21 cellular contexts compared by ENCODE assay signal in genomic region chr15:43434436-43434835, GRCh38. TPM values are rescaled to one million over a fixed set of nuclear protein-coding genes. Genes with fewer than 3 reads are reported as not detected.
DNase-seq lines count a peak whose midpoint lies in the region; ATAC-seq, FAIRE-seq and TF ChIP-seq lines count a peak whose summit lies in the region.
"Had no signal": no experiment of that assay in that cellular context is flagged by ENCODE, and none has a peak within 500 bp of the region (broad histone marks: within the 10 kb centered on the region; RNA-seq: fewer than 3 reads in every experiment).

No MANE protein-coding gene starts in this region.

- ATAC-seq in activated CD8-positive, alpha-beta memory T cell treated with anti-CD3 and anti-CD28 coated beads, Interleukin-2, amount 10 ng/mL, durations not matched to agents 7 days and 5 days = no peak
- no peak for ATAC-seq in stimulated activated effector memory CD8-positive, alpha-beta T cell treated with anti-CD3 and anti-CD28 coated beads, Interleukin-12 subunit alpha, Interleukin-12 subunit beta, amount 100 ng/mL, for 72 hours
- ATAC-seq: A549, GM12878, GM23338 had no signal

- DNase-seq in activated CD8-positive, alpha-beta memory T cell treated with anti-CD3 and anti-CD28 coated beads, Interleukin-2, amount 10 ng/mL, durations not matched to agents 7 days and 5 days = no peak
- no peak for DNase-seq in activated CD8-positive, alpha-beta memory T cell treated with anti-CD3 and anti-CD28 coated beads for 24 hours
- DNase-seq in astrocyte (ENCODE audit: low read depth) (no peak), GM12892 (ENCODE audit: insufficient read length) (no peak), NCI-H2196 treated with DMSO at 0.1 percent for 48 hours (lab: John Stamatoyannopoulos, UW; ENCODE audit: unreplicated experiment) (no peak)
- no peak for DNase-seq in stimulated activated effector memory CD8-positive, alpha-beta T cell treated with anti-CD3 and anti-CD28 coated beads, Interleukin-12 subunit alpha, Interleukin-12 subunit beta, amount 100 ng/mL, for 72 hours (ENCODE audit: low spot score in 2 of 2)
- no peak for DNase-seq in activated T-helper 1 cell treated with anti-CD3 and anti-CD28 coated beads, Interleukin-12 subunit alpha, Interleukin-12 subunit beta, Interleukin-2, Interleukin-4 antibody, amounts not matched to agents 30 ng/mL and 10 ng/mL and 1 ng/mL, durations not matched to agents 14 hours and 24 hours and 36 hours (ENCODE audit: low spot score)
- DNase-seq: AML-193; CD4-positive, alpha-beta T cell; DMS153; DMS79; EL; HCEC 1CT had no signal

- H4K20me1 ChIP-seq in astrocyte (ENCODE audit: insufficient read depth, low read length) = peaks cover 10% of the 10 kb centered on the region

- H3K9me3 ChIP-seq in astrocyte (ENCODE audit: insufficient read depth, low read depth, low read length) = no peaks in the 10 kb centered on the region
- H3K9me3 ChIP-seq in mesodermal cell (ENCODE audit: control insufficient read depth, low read length) = no peaks in the 10 kb centered on the region
- H3K9me3 ChIP-seq: A549 had no signal

- H3K36me3 Mint-ChIP-seq in activated CD8-positive, alpha-beta memory T cell treated with anti-CD3 and anti-CD28 coated beads, Interleukin-2, amount 10 ng/mL, durations not matched to agents 7 days and 5 days = peaks cover 3% of the 10 kb centered on the region
- peaks cover 26% of the 10 kb centered on the region for H3K36me3 Mint-ChIP-seq in astrocyte (ENCODE audit: low read depth, unreplicated experiment)
- H3K36me3 Mint-ChIP-seq in stimulated activated effector memory CD8-positive, alpha-beta T cell treated with anti-CD3 and anti-CD28 coated beads, Interleukin-12 subunit alpha, Interleukin-12 subunit beta, amount 100 ng/mL, for 72 hours = peaks cover 60% of the 10 kb centered on the region
- peaks cover 11% of the 10 kb centered on the region for H3K36me3 Mint-ChIP-seq in activated T-helper 1 cell treated with anti-CD3 and anti-CD28 coated beads, Interleukin-12 subunit alpha, Interleukin-12 subunit beta, Interleukin-2, Interleukin-4 antibody, amounts not matched to agents 30 ng/mL and 10 ng/mL and 1 ng/mL, durations not matched to agents 14 hours and 24 hours and 36 hours (ENCODE audit: low read depth)

- no peaks in the 10 kb centered on the region for H3K9me3 Mint-ChIP-seq in activated CD8-positive, alpha-beta memory T cell treated with anti-CD3 and anti-CD28 coated beads, Interleukin-2, amount 10 ng/mL, durations not matched to agents 7 days and 5 days (ENCODE audit: low read depth)
- no peaks in the 10 kb centered on the region for H3K9me3 Mint-ChIP-seq in astrocyte (ENCODE audit: unreplicated experiment)
- no peaks in the 10 kb centered on the region for H3K9me3 Mint-ChIP-seq in stimulated activated effector memory CD8-positive, alpha-beta T cell treated with anti-CD3 and anti-CD28 coated beads, Interleukin-12 subunit alpha, Interleukin-12 subunit beta, amount 100 ng/mL, for 72 hours
- no peaks in the 10 kb centered on the region for H3K9me3 Mint-ChIP-seq in activated T-helper 1 cell treated with anti-CD3 and anti-CD28 coated beads, Interleukin-12 subunit alpha, Interleukin-12 subunit beta, Interleukin-2, Interleukin-4 antibody, amounts not matched to agents 30 ng/mL and 10 ng/mL and 1 ng/mL, durations not matched to agents 14 hours and 24 hours and 36 hours
- H3K9me3 Mint-ChIP-seq: CD4-positive, alpha-beta T cell; GM23338 had no signal

- H3K27ac ChIP-seq in astrocyte (ENCODE audit: low read depth, low read length) = no peak overlapping the region
- H3K27ac ChIP-seq in mesodermal cell (ENCODE audit: low read depth, low read length, severe bottlenecking) = peak overlapping the region; percentile 5
- H3K27ac ChIP-seq: 22Rv1, A549, C4-2B had no signal

- FAIRE-seq in astrocyte (lab: Jason Lieb, UNC) (no peak), GM12892 (lab: Jason Lieb, UNC) (no peak)
- FAIRE-seq: A549, GM12878, GM18507, H54 had no signal

- H3K4me3 ChIP-seq in astrocyte (ENCODE audit: insufficient read depth, low read depth, low read length) (no peak overlapping the region), mesodermal cell (ENCODE audit: extremely low read depth, insufficient read depth, low read length, poor library complexity, severe bottlenecking) (no peak overlapping the region)
- H3K4me3 ChIP-seq: A549, GM12878, GM23338 had no signal

- H3K9ac ChIP-seq in astrocyte (ENCODE audit: low read length) = no peak overlapping the region

- H3K27ac Mint-ChIP-seq in activated CD8-positive, alpha-beta memory T cell treated with anti-CD3 and anti-CD28 coated beads, Interleukin-2, amount 10 ng/mL, durations not matched to agents 7 days and 5 days = peak overlapping the region; percentile 24
- peak overlapping the region; percentile 66 for H3K27ac Mint-ChIP-seq in astrocyte (ENCODE audit: unreplicated experiment)
- peak overlapping the region; percentile 32 for H3K27ac Mint-ChIP-seq in stimulated activated effector memory CD8-positive, alpha-beta T cell treated with anti-CD3 and anti-CD28 coated beads, Interleukin-12 subunit alpha, Interleukin-12 subunit beta, amount 100 ng/mL, for 72 hours
- no peak overlapping the region for H3K27ac Mint-ChIP-seq in activated T-helper 1 cell treated with anti-CD3 and anti-CD28 coated beads, Interleukin-12 subunit alpha, Interleukin-12 subunit beta, Interleukin-2, Interleukin-4 antibody, amounts not matched to agents 30 ng/mL and 10 ng/mL and 1 ng/mL, durations not matched to agents 14 hours and 24 hours and 36 hours
- H3K27ac Mint-ChIP-seq: CD4-positive, alpha-beta T cell; GM23338 had no signal

- H3K27me3 Mint-ChIP-seq in activated CD8-positive, alpha-beta memory T cell treated with anti-CD3 and anti-CD28 coated beads, Interleukin-2, amount 10 ng/mL, durations not matched to agents 7 days and 5 days = no peaks in the 10 kb centered on the region
- H3K27me3 Mint-ChIP-seq in astrocyte (ENCODE audit: low read depth, unreplicated experiment) = no peaks in the 10 kb centered on the region
- H3K27me3 Mint-ChIP-seq in activated T-helper 1 cell treated with anti-CD3 and anti-CD28 coated beads, Interleukin-12 subunit alpha, Interleukin-12 subunit beta, Interleukin-2, Interleukin-4 antibody, amounts not matched to agents 30 ng/mL and 10 ng/mL and 1 ng/mL, durations not matched to agents 14 hours and 24 hours and 36 hours (ENCODE audit: insufficient read depth) = no peaks in the 10 kb centered on the region
- H3K27me3 Mint-ChIP-seq: CD4-positive, alpha-beta T cell had no signal

- no peak overlapping the region for H3K4me2 ChIP-seq in astrocyte (ENCODE audit: low read length)
- H3K4me2 ChIP-seq: A549, GM23338 had no signal

- TF ChIP-seq POLR2A in GM12892 (IDR thresholded peaks at IDR 0.05; ENCODE audit: low read depth, low read length) = no peak

- no peak for TF ChIP-seq CTCF in astrocyte (IDR thresholded peaks at IDR 0.05; ENCODE audit: insufficient read depth, low read depth, low read length)

- peaks cover 2% of the 10 kb centered on the region for H3K4me1 Mint-ChIP-seq in activated CD8-positive, alpha-beta memory T cell treated with anti-CD3 and anti-CD28 coated beads, Interleukin-2, amount 10 ng/mL, durations not matched to agents 7 days and 5 days
- H3K4me1 Mint-ChIP-seq in astrocyte (ENCODE audit: low read depth, unreplicated experiment) = peaks cover 25% of the 10 kb centered on the region
- no peaks in the 10 kb centered on the region for H3K4me1 Mint-ChIP-seq in stimulated activated effector memory CD8-positive, alpha-beta T cell treated with anti-CD3 and anti-CD28 coated beads, Interleukin-12 subunit alpha, Interleukin-12 subunit beta, amount 100 ng/mL, for 72 hours
- H3K4me1 Mint-ChIP-seq in activated T-helper 1 cell treated with anti-CD3 and anti-CD28 coated beads, Interleukin-12 subunit alpha, Interleukin-12 subunit beta, Interleukin-2, Interleukin-4 antibody, amounts not matched to agents 30 ng/mL and 10 ng/mL and 1 ng/mL, durations not matched to agents 14 hours and 24 hours and 36 hours (ENCODE audit: low read depth) = no peaks in the 10 kb centered on the region
- H3K4me1 Mint-ChIP-seq: GM23338 had no signal

- no peak overlapping the region for H3K4me3 Mint-ChIP-seq in activated CD8-positive, alpha-beta memory T cell treated with anti-CD3 and anti-CD28 coated beads, Interleukin-2, amount 10 ng/mL, durations not matched to agents 7 days and 5 days
- H3K4me3 Mint-ChIP-seq in astrocyte (ENCODE audit: unreplicated experiment) = no peak overlapping the region
- no peak overlapping the region for H3K4me3 Mint-ChIP-seq in stimulated activated effector memory CD8-positive, alpha-beta T cell treated with anti-CD3 and anti-CD28 coated beads, Interleukin-12 subunit alpha, Interleukin-12 subunit beta, amount 100 ng/mL, for 72 hours
- no peak overlapping the region for H3K4me3 Mint-ChIP-seq in activated T-helper 1 cell treated with anti-CD3 and anti-CD28 coated beads, Interleukin-12 subunit alpha, Interleukin-12 subunit beta, Interleukin-2, Interleukin-4 antibody, amounts not matched to agents 30 ng/mL and 10 ng/mL and 1 ng/mL, durations not matched to agents 14 hours and 24 hours and 36 hours
- H3K4me3 Mint-ChIP-seq: CD4-positive, alpha-beta T cell; GM23338 had no signal

- peaks cover 30% of the 10 kb centered on the region for H3K36me3 ChIP-seq in astrocyte (ENCODE audit: insufficient read depth, low read length)
- peaks cover 90% of the 10 kb centered on the region for H3K36me3 ChIP-seq in mesodermal cell (ENCODE audit: control insufficient read depth, insufficient read depth, low read length)

- H2AFZ ChIP-seq in astrocyte (ENCODE audit: low read depth, low read length) = no peak overlapping the region
- H2AFZ ChIP-seq: GM23338 had no signal

- no peaks in the 10 kb centered on the region for H3K27me3 ChIP-seq in astrocyte (ENCODE audit: insufficient read depth, low read length)

- no peaks in the 10 kb centered on the region for H3K4me1 ChIP-seq in astrocyte (ENCODE audit: insufficient read depth, low read length)
- H3K4me1 ChIP-seq in mesodermal cell (ENCODE audit: control insufficient read depth, insufficient read depth, low read length, poor library complexity, severe bottlenecking) = no peaks in the 10 kb centered on the region
- H3K4me1 ChIP-seq: A549 had no signal

- CTCF ChIA-PET in activated CD8-positive, alpha-beta memory T cell treated with anti-CD3 and anti-CD28 coated beads, Interleukin-2, amount 10 ng/mL, durations not matched to agents 7 days and 5 days (lab: Charles Lee) = interaction anchor here (1.2 to 2.4 kb wide), 4 partner anchors 11 to 81 kb away, joined by 3 to 5 read pairs (median 5); no protein-coding TSS in a partner anchor

- H3K79me2 ChIP-seq in astrocyte (ENCODE audit: insufficient read depth, low read length) = no peaks in the 10 kb centered on the region

- intact Hi-C loops in activated T-helper 1 cell treated with anti-CD3 and anti-CD28 coated beads, Interleukin-12 subunit alpha, Interleukin-12 subunit beta, Interleukin-2, Interleukin-4 antibody, amounts not matched to agents 30 ng/mL and 10 ng/mL and 1 ng/mL, durations not matched to agents 14 hours and 24 hours and 36 hours (cut with micrococcal nuclease) = no loop called here

RNA-seq across cellular contexts. Expression of gene TP53BP1, which starts 58.5 kb away (rescaled TPM):
- total RNA-seq in activated CD8-positive, alpha-beta memory T cell treated with anti-CD3 and anti-CD28 coated beads, Interleukin-2, amount 10 ng/mL, durations not matched to agents 7 days and 5 days = 10 to 100 TPM; 23.3 to 25.8 TPM
- 71.9 and 73.1 TPM in 2 replicates for total RNA-seq in astrocyte
- polyA plus RNA-seq in mesodermal cell (2013, experiment 1 of 2) = 55.7 TPM
- polyA plus RNA-seq in mesodermal cell (2013, experiment 2 of 2) = 48.7 TPM
- polyA plus RNA-seq in GM12892 (2012; ENCODE audit: missing spikeins) = 16.6 TPM
- 44.1 and 46.1 TPM in 2 replicates for total RNA-seq in activated T-helper 1 cell treated with anti-CD3 and anti-CD28 coated beads, Interleukin-12 subunit alpha, Interleukin-12 subunit beta, Interleukin-2, Interleukin-4 antibody, amounts not matched to agents 30 ng/mL and 10 ng/mL and 1 ng/mL, durations not matched to agents 14 hours and 24 hours and 36 hours
